9 cellular contexts compared by ENCODE assay signal in the genomic region with DNA sequence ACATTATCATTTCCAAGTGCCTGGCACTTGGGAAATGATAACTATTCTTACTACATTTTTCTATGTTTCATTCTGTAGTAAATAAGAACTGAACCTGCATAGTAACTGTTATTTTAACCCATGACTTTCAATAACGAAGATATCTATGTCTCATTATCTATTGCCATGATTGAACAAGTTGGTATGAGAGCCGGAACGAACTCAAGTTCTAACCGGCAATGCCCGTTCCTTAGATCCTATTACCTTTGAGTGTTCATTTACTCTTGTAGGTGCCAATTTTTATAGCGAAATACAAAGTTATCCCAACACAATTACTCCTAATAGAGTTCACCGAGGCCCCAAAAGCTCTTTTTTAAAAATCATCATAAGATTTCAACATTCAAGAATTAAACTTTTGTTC. TPM values are rescaled to one million over a fixed set of nuclear protein-coding genes. Genes with fewer than 3 reads are reported as not detected.
DNase-seq lines count a peak whose midpoint lies in the region; ATAC-seq, FAIRE-seq and TF ChIP-seq lines count a peak whose summit lies in the region.
"Had no signal": no experiment of that assay in that cellular context is flagged by ENCODE, and none has a peak within 500 bp of the region (broad histone marks: within the 10 kb centered on the region; RNA-seq: fewer than 3 reads in every experiment).

No MANE protein-coding gene starts in this region.

- H3T11ph ChIP-seq in H9 (ENCODE audit: low read length), result no peak overlapping the region

- FAIRE-seq in GM19239 (lab: Jason Lieb, UNC), result no peak

- no peak overlapping the region for H3K4ac ChIP-seq in H9 (ENCODE audit: low read depth, low read length)

- no peaks in the 10 kb centered on the region for H3K4me1 ChIP-seq in H9 (ENCODE audit: insufficient read depth, low read length)
- H3K4me1 ChIP-seq in psoas muscle, result peaks cover 30% of the 10 kb centered on the region

- no peaks in the 10 kb centered on the region for H3K36me3 Mint-ChIP-seq in H9 (ENCODE audit: insufficient read depth in 1 of 3, low read depth in 3 of 3)

- H3K18ac ChIP-seq in H9 (ENCODE audit: insufficient read length, low read depth, low read length), result no peak overlapping the region

- no peak overlapping the region for H4K91ac ChIP-seq in H9 (ENCODE audit: insufficient read length, low read depth, low read length)

- no peak for ATAC-seq in psoas muscle

- intact Hi-C loops in psoas muscle (cut with DNase I), result loop anchor here (2.0 to 5.0 kb wide), 4 partner anchors 36 to 106 kb away; no protein-coding TSS in a partner anchor

- no peak overlapping the region for H3K56ac ChIP-seq in H9 (ENCODE audit: insufficient read length, low read depth, low read length)

- H2AFZ ChIP-seq in H9 (ENCODE audit: low read length), result no peak overlapping the region

- H3K27ac Mint-ChIP-seq in H9, result no peak overlapping the region

- H3K27me3 ChIP-seq in H9 (ENCODE audit: insufficient read depth, low read length) (no peaks in the 10 kb centered on the region; the same call in 1 of the 2 replicates), WERI-Rb-1 (ENCODE audit: insufficient read depth, low read depth, severe bottlenecking) (peaks cover 2% of the 10 kb centered on the region), psoas muscle (ENCODE audit: insufficient read depth in 3 of 3, low read length in 2 of 3) (no peaks in the 10 kb centered on the region)

- H3K9me3 ChIP-seq in H9 (ENCODE audit: control insufficient read depth, low read depth, low read length) (no peaks in the 10 kb centered on the region), WERI-Rb-1 (ENCODE audit: severe bottlenecking) (no peaks in the 10 kb centered on the region), psoas muscle (no peaks in the 10 kb centered on the region)
- H3K9me3 ChIP-seq: HAP-1 had no signal

- no peaks in the 10 kb centered on the region for H3K79me1 ChIP-seq in H9 (ENCODE audit: insufficient read depth, low read depth, low read length, poor library complexity, severe bottlenecking)

- no peak overlapping the region for H2BK120ac ChIP-seq in H9 (ENCODE audit: low read depth, low read length, poor library complexity, severe bottlenecking)

- H3K4me3 ChIP-seq in WERI-Rb-1 (ENCODE audit: low read depth, low read length), result peak overlapping the region; percentile 53
- peak overlapping the region; percentile 69 for H3K4me3 ChIP-seq in fibroblast of pulmonary artery (replicated peaks; ENCODE audit: low read depth, low read length)
- H3K4me3 ChIP-seq in psoas muscle, result peak overlapping the region; percentile 81

- no peaks in the 10 kb centered on the region for H3K79me2 ChIP-seq in H9 (ENCODE audit: insufficient read depth, low read length)

- no peak overlapping the region for H2AK5ac ChIP-seq in H9 (ENCODE audit: insufficient read length, low read length)

- no peak overlapping the region for H3K23ac ChIP-seq in H9 (ENCODE audit: insufficient read length, low read depth, low read length)

- no peaks in the 10 kb centered on the region for H3K9me3 Mint-ChIP-seq in H9

- H3K36me3 ChIP-seq in WERI-Rb-1, result no peaks in the 10 kb centered on the region
- H3K36me3 ChIP-seq in psoas muscle (ENCODE audit: insufficient read depth in 1 of 2, low read depth in 1 of 2), result no peaks in the 10 kb centered on the region
- H3K36me3 ChIP-seq: HAP-1 had no signal

- H2BK15ac ChIP-seq in H9 (ENCODE audit: low read depth, low read length), result no peak overlapping the region

- H3K4me1 Mint-ChIP-seq in H9, result peaks cover 21 to 23% of the 10 kb centered on the region in 2 experiments

- no CpG with 5 or more reads among the region's 7 CpGs for WGBS in H9 (ENCODE audit: extremely low coverage, insufficient read length, low lambda C conversion rate)
- 21 to 46% (median 26%) methylated on average over 7 of the region's 7 CpGs for WGBS in psoas muscle, 3 donors

- no peak overlapping the region for H3K4me2 ChIP-seq in H9 (ENCODE audit: insufficient read depth, insufficient read length, low read length)

- peak overlapping the region; percentile 73 to 87 for H3K4me3 Mint-ChIP-seq in H9

- H3K14ac ChIP-seq in H9 (ENCODE audit: insufficient read depth, low read length), result no peak overlapping the region

- H3K27me3 Mint-ChIP-seq in H9 (ENCODE audit: low read depth), result peaks cover 36% of the 10 kb centered on the region

- no peak overlapping the region for H3K9ac ChIP-seq in H9 (ENCODE audit: extremely low read depth, insufficient read length, low read length)

- H2BK12ac ChIP-seq in H9 (ENCODE audit: insufficient read length, low read depth, low read length), result no peak overlapping the region

- TF ChIP-seq CTCF in H9 (conservative IDR thresholded peaks at IDR 0.05) (no peak), WERI-Rb-1 (IDR thresholded peaks at IDR 0.05; ENCODE audit: low read depth, low read length) (no peak), fibroblast of pulmonary artery (IDR thresholded peaks at IDR 0.05; ENCODE audit: low read length, missing control alignments) (no peak), psoas muscle (IDR thresholded peaks at IDR 0.05) (no peak)

- DNase-seq in H9 (no peak), WERI-Rb-1 (no peak), fibroblast of pulmonary artery (ENCODE audit: low read depth) (no peak), psoas muscle (no peak), NCI-H524 treated with DMSO at 0.1 percent for 48 hours (lab: John Stamatoyannopoulos, UW) (no peak), NK-92 (lab: John Stamatoyannopoulos, UW; ENCODE audit: unreplicated experiment) (no peak), GM19239 (ENCODE audit: insufficient read length, low spot score) (no peak)
- no peak for DNase-seq in stimulated activated CD4-positive, alpha-beta T cell treated with anti-CD3 and anti-CD28 coated beads, Interleukin-12 subunit alpha, Interleukin-12 subunit beta, amount 100 ng/mL, for 4 hours

- peaks cover 13% of the 10 kb centered on the region for H3K23me2 ChIP-seq in H9 (ENCODE audit: insufficient read length, low read depth, low read length, poor library complexity, severe bottlenecking)

- no peak overlapping the region for H4K5ac ChIP-seq in H9 (ENCODE audit: insufficient read length, low read depth, low read length)

- H4K20me1 ChIP-seq in H9 (ENCODE audit: control insufficient read depth, insufficient read depth, insufficient read length), result no peaks in the 10 kb centered on the region

- H2BK20ac ChIP-seq in H9 (ENCODE audit: low read depth, low read length, poor library complexity, severe bottlenecking), result no peak overlapping the region

- no peak overlapping the region for H2BK5ac ChIP-seq in H9 (ENCODE audit: insufficient read length, low read length)

- H4K8ac ChIP-seq in H9 (replicated peaks; ENCODE audit: insufficient read length, low read depth, low read length), result no peak overlapping the region

- no peak overlapping the region for H3K27ac ChIP-seq in H9 (ENCODE audit: insufficient read length, low read depth, low read length)
- no peak overlapping the region for H3K27ac ChIP-seq in WERI-Rb-1
- H3K27ac ChIP-seq in psoas muscle, result peak overlapping the region; percentile 93

RNA-seq across cellular contexts. Expression of gene MET, which starts 0.9 kb away (rescaled TPM):
- total RNA-seq in H9 (2021), result 5.0 and 5.5 TPM in 2 replicates
- 10 to 100 TPM; 17.8 to 84.1 (median 29.3) TPM for total RNA-seq in psoas muscle
- polyA plus RNA-seq in psoas muscle, result 10 to 100 TPM in 2 of 3 donors, 1 to 10 TPM in 1; 5.9 to 50.3 (median 11.0) TPM
